In the genomic region with DNA sequence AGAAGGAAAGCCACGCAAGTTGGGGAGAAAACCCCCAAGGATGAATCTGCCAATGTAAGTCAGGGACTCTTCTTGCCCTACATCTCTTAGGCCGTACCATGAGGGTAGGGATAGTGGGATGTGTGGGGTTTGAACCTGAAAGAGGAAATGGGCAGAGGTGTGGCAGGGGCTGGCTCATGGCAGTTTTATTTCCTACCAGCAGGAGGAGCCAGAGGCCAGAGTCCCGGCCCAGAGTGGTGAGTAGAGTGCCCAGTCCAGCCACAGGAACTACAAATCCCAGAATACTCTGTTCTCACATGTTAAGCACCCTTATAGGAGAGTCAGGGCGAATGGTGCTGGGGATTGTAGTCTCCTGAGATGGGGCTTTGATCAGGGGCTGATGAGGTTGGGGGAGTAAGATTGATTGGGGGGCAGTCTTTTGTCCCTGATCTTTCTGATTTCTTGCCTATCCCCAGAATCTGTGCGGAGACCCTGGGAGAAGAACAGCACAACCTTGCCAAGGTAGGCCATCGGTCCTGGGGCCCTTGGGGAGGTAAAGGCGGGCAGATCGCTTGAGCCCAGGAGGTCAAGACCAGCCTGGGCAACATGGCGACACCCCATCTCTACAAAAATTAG, we compare ENCODE assay signal across 8 cellular contexts. TPM values are rescaled to one million over a fixed set of nuclear protein-coding genes. Genes with fewer than 3 reads are reported as not detected.
DNase-seq lines count a peak whose midpoint lies in the region; ATAC-seq, FAIRE-seq and TF ChIP-seq lines count a peak whose summit lies in the region.

No MANE protein-coding gene starts in this region.

- ATAC-seq in GM21360 (IDR thresholded peaks at IDR 0.05; ENCODE audit: unreplicated experiment): peak; percentile 73
- peak; percentile 98 for ATAC-seq in stimulated activated effector memory CD8-positive, alpha-beta T cell treated with anti-CD3 and anti-CD28 coated beads, Interleukin-12 subunit alpha, Interleukin-12 subunit beta, amount 100 ng/mL, for 72 hours

- TF ChIP-seq POLR2A in endothelial cell of umbilical vein (IDR thresholded peaks at IDR 0.05; ENCODE audit: low read depth, low read length): peak; percentile 46

- H3K79me2 ChIP-seq in OCI-LY7 (ENCODE audit: insufficient read depth, low read depth, low read length): no peaks in the 10 kb centered on the region
- peaks cover 1% of the 10 kb centered on the region for H3K79me2 ChIP-seq in endothelial cell of umbilical vein (ENCODE audit: control insufficient read depth, insufficient read depth, low read length)

- peaks cover 5 to 73% (median 9%) of the 10 kb centered on the region in 3 donors for H3K36me3 Mint-ChIP-seq in CD8-positive, alpha-beta memory T cell
- peaks cover 100% of the 10 kb centered on the region for H3K36me3 Mint-ChIP-seq in stimulated activated effector memory CD8-positive, alpha-beta T cell treated with anti-CD3 and anti-CD28 coated beads, Interleukin-12 subunit alpha, Interleukin-12 subunit beta, amount 100 ng/mL, for 72 hours

- H3K4me3 Mint-ChIP-seq in CD8-positive, alpha-beta memory T cell: peak overlapping the region in 1 of 7 donors; percentile 10
- H3K4me3 Mint-ChIP-seq in stimulated activated effector memory CD8-positive, alpha-beta T cell treated with anti-CD3 and anti-CD28 coated beads, Interleukin-12 subunit alpha, Interleukin-12 subunit beta, amount 100 ng/mL, for 72 hours: no peak overlapping the region

- H3K27me3 Mint-ChIP-seq in CD8-positive, alpha-beta memory T cell: no peaks in the 10 kb centered on the region

- FAIRE-seq in endothelial cell of umbilical vein (lab: Jason Lieb, UNC): peak; percentile 93

- H3K27me3 ChIP-seq in CD8-positive, alpha-beta memory T cell (ENCODE audit: insufficient read depth, low read length, poor library complexity, severe bottlenecking): no peaks in the 10 kb centered on the region
- no peaks in the 10 kb centered on the region for H3K27me3 ChIP-seq in endothelial cell of umbilical vein (ENCODE audit: control insufficient read depth in 2 of 2, insufficient read depth in 2 of 2, low read length in 2 of 2)

- no peaks in the 10 kb centered on the region for H4K20me1 ChIP-seq in OCI-LY7 (ENCODE audit: insufficient read depth, low read length)
- H4K20me1 ChIP-seq in endothelial cell of umbilical vein (replicated peaks; ENCODE audit: control insufficient read depth, extremely low read depth, insufficient read depth, low read length): no peaks in the 10 kb centered on the region

- H3K36me3 ChIP-seq in CD8-positive, alpha-beta memory T cell (ENCODE audit: insufficient read depth, low read length): peaks cover 16% of the 10 kb centered on the region
- H3K36me3 ChIP-seq in OCI-LY7 (ENCODE audit: insufficient read depth, low read length) (peaks cover 38% of the 10 kb centered on the region; the same call in 1 of the 2 replicates), endothelial cell of umbilical vein (ENCODE audit: control insufficient read depth in 2 of 2, extremely low read depth in 1 of 2, insufficient read depth in 2 of 2, low read length in 2 of 2) (peaks cover 12 to 33% of the 10 kb centered on the region in 2 experiments)

- H3K9me3 ChIP-seq in CD8-positive, alpha-beta memory T cell (ENCODE audit: low read length): no peaks in the 10 kb centered on the region
- H3K9me3 ChIP-seq in OCI-LY7 (ENCODE audit: low read length) (no peaks in the 10 kb centered on the region), endothelial cell of umbilical vein (replicated peaks; ENCODE audit: control insufficient read depth, insufficient read depth, low read length) (no peaks in the 10 kb centered on the region)

- H3K4me1 ChIP-seq in CD8-positive, alpha-beta memory T cell (ENCODE audit: insufficient read depth, low read length): peaks cover 4% of the 10 kb centered on the region
- H3K4me1 ChIP-seq in OCI-LY7 (ENCODE audit: insufficient read depth, low read length, poor library complexity, severe bottlenecking) (peaks cover 4% of the 10 kb centered on the region), endothelial cell of umbilical vein (ENCODE audit: control insufficient read depth, extremely low read depth, insufficient read depth, low read length) (no peaks in the 10 kb centered on the region)

- dilution Hi-C loops in endothelial cell of umbilical vein (cut with MboI; ENCODE audit: extremely low pct_ligation_motif_present, low sequenced_read_pairs): no loop called here

- H3K9ac ChIP-seq in endothelial cell of umbilical vein (replicated peaks; ENCODE audit: extremely low read depth, insufficient read depth, low read length): no peak overlapping the region

- BruUV-seq in OCI-LY7 (replicated peaks; lab: Mats Ljungman, UMichigan): no TSS peak
- BruUV-seq in endothelial cell of umbilical vein (replicated peaks; lab: Mats Ljungman, UMichigan): no TSS peak

- H3K4me2 ChIP-seq in OCI-LY7 (ENCODE audit: low read length) (no peak overlapping the region), endothelial cell of umbilical vein (ENCODE audit: insufficient read depth, low read length) (no peak overlapping the region)

- POLR2A ChIA-PET in CD8-positive, alpha-beta memory T cell (lab: Charles Lee): no interaction called here
- POLR2A ChIA-PET in OCI-LY7 (lab: Charles Lee) (no interaction called here), endothelial cell of umbilical vein (lab: Charles Lee) (no interaction called here)

- H3K4me3 ChIP-seq in CD8-positive, alpha-beta memory T cell (ENCODE audit: low read length): no peak overlapping the region
- H3K4me3 ChIP-seq in OCI-LY7 (ENCODE audit: low read depth, low read length, poor library complexity, severe bottlenecking) (no peak overlapping the region), endothelial cell of umbilical vein (replicated peaks in 1 of 3; ENCODE audit: insufficient read depth in 1 of 3, low read depth in 1 of 3, low read length in 3 of 3) (no peak overlapping the region)

- TF ChIP-seq CTCF in OCI-LY7 (conservative IDR thresholded peaks at IDR 0.05; ENCODE audit: low read length): peak; percentile 98
- peak; percentile 82 to 92 for TF ChIP-seq CTCF in endothelial cell of umbilical vein (IDR thresholded peaks at IDR 0.05; ENCODE audit: extremely low read depth in 1 of 2, insufficient read depth in 1 of 2, low read depth in 1 of 2, low read length in 2 of 2)

- H3K9me1 ChIP-seq in endothelial cell of umbilical vein (replicated peaks; ENCODE audit: control insufficient read depth, extremely low read depth, insufficient read depth, low read length): no peaks in the 10 kb centered on the region

- no peak overlapping the region for H3K27ac ChIP-seq in CD8-positive, alpha-beta memory T cell (ENCODE audit: low read depth, low read length)
- H3K27ac ChIP-seq in OCI-LY7 (ENCODE audit: low read depth, low read length, poor library complexity, severe bottlenecking) (no peak overlapping the region), endothelial cell of umbilical vein (ENCODE audit: insufficient read depth, low read depth, low read length) (no peak overlapping the region)

- DNase-seq in CD8-positive, alpha-beta memory T cell: peak; percentile 50 to 81 (median 77)
- peak; percentile 56 for DNase-seq in KG1 (lab: John Stamatoyannopoulos, UW)
- peak; percentile 90 for DNase-seq in OCI-LY7 (ENCODE audit: low spot score)
- peak; percentile 39 for DNase-seq in activated CD8-positive, alpha-beta memory T cell treated with anti-CD3 and anti-CD28 coated beads, Interleukin-2, amount 50 U/mL, for 24 hours (ENCODE audit: extremely low read depth)
- DNase-seq in endothelial cell of umbilical vein (ENCODE audit: low read depth, low spot score): peak; percentile 86
- DNase-seq in middle frontal gyrus (ENCODE audit: extremely low spot score, low spot score): peak; percentile 62
- DNase-seq in stimulated activated effector memory CD8-positive, alpha-beta T cell treated with anti-CD3 and anti-CD28 coated beads, Interleukin-12 subunit alpha, Interleukin-12 subunit beta, amount 100 ng/mL, for 72 hours (ENCODE audit: low spot score in 2 of 2): peak; percentile 65 to 86

- H3K9me3 Mint-ChIP-seq in CD8-positive, alpha-beta memory T cell: no peaks in the 10 kb centered on the region
- no peaks in the 10 kb centered on the region for H3K9me3 Mint-ChIP-seq in stimulated activated effector memory CD8-positive, alpha-beta T cell treated with anti-CD3 and anti-CD28 coated beads, Interleukin-12 subunit alpha, Interleukin-12 subunit beta, amount 100 ng/mL, for 72 hours

- CTCF ChIA-PET in CD8-positive, alpha-beta memory T cell (lab: Charles Lee): interaction anchor here (0.9 to 1.4 kb wide), 3 partner anchors 18 to 45 kb away, joined by 3 read pairs; no protein-coding TSS in a partner anchor
- CTCF ChIA-PET in OCI-LY7 (lab: Charles Lee; ENCODE audit: unreplicated experiment): no interaction called here
- CTCF ChIA-PET in endothelial cell of umbilical vein (lab: Charles Lee): interaction anchor here (1.3 to 2.9 kb wide), 2 partner anchors 35 to 119 kb away, joined by 6 to 13 read pairs; no protein-coding TSS in a partner anchor

- peaks cover 15 to 20% (median 17%) of the 10 kb centered on the region in 3 donors for H3K4me1 Mint-ChIP-seq in CD8-positive, alpha-beta memory T cell
- H3K4me1 Mint-ChIP-seq in stimulated activated effector memory CD8-positive, alpha-beta T cell treated with anti-CD3 and anti-CD28 coated beads, Interleukin-12 subunit alpha, Interleukin-12 subunit beta, amount 100 ng/mL, for 72 hours: peaks cover 23% of the 10 kb centered on the region

- intact Hi-C loops in OCI-LY7 (cut with micrococcal nuclease; ENCODE audit: unreplicated experiment): loop anchor here (1.0 kb wide), 3 partner anchors 35 to 120 kb away; no protein-coding TSS in a partner anchor
- intact Hi-C loops in endothelial cell of umbilical vein (cut with micrococcal nuclease): loop anchor here (1.0 to 2.0 kb wide), 5 partner anchors 15 to 169 kb away; a partner anchor contains a TSS

- H2AFZ ChIP-seq in OCI-LY7 (ENCODE audit: low read length) (no peak overlapping the region), endothelial cell of umbilical vein (ENCODE audit: low read depth, low read length) (no peak overlapping the region)

- no peaks in the 10 kb centered on the region for H3K9me2 ChIP-seq in OCI-LY7 (ENCODE audit: insufficient read depth, low read length)

- peak overlapping the region; percentile 6 to 87 (median 60) for H3K27ac Mint-ChIP-seq in CD8-positive, alpha-beta memory T cell
- H3K27ac Mint-ChIP-seq in stimulated activated effector memory CD8-positive, alpha-beta T cell treated with anti-CD3 and anti-CD28 coated beads, Interleukin-12 subunit alpha, Interleukin-12 subunit beta, amount 100 ng/mL, for 72 hours: peak overlapping the region; percentile 83

RNA-seq across cellular contexts. Expression of a gene that starts 16.5 kb away (rescaled TPM):
- 100 to 1,000 TPM; 154 to 170 TPM for total RNA-seq in CD8-positive, alpha-beta memory T cell
- polyA plus RNA-seq in CD8-positive, alpha-beta memory T cell: 61.8 TPM
- 37.4 and 62.8 TPM in 2 replicates for total RNA-seq in OCI-LY7 (2014; rRNA removed; shearing (Covaris generic))
- total RNA-seq in OCI-LY7 (2022) (39.6 and 51.6 TPM in 2 replicates), endothelial cell of umbilical vein (154 and 186 TPM in 2 replicates)
- 94.3 and 126 TPM in 2 replicates for polyA plus RNA-seq in endothelial cell of umbilical vein
- 64.2 and 67.9 TPM in 2 replicates for polyA plus RNA-seq in endothelial cell of umbilical vein (2011; cell fraction: cytosol; rRNA removed)
- polyA plus RNA-seq in endothelial cell of umbilical vein (2011; cell fraction: nucleus; rRNA removed): 57.6 and 70.4 TPM in 2 replicates
- polyA plus RNA-seq in endothelial cell of umbilical vein (2012): 74.7 and 84.2 TPM in 2 replicates
- polyA minus RNA-seq in endothelial cell of umbilical vein: 65.0 and 69.3 TPM in 2 replicates
- polyA minus RNA-seq in endothelial cell of umbilical vein (2011; cell fraction: cytosol; rRNA and poly(A)+ RNA removed): 43.9 TPM
- 22.8 and 42.8 TPM in 2 replicates for polyA minus RNA-seq in endothelial cell of umbilical vein (2011; cell fraction: nucleus; rRNA and poly(A)+ RNA removed)

RNA-seq across cellular contexts. Expression of a gene that starts 25.5 kb away (rescaled TPM):
- 1 to 10 TPM; 2.5 to 3.3 TPM for total RNA-seq in CD8-positive, alpha-beta memory T cell
- polyA plus RNA-seq in CD8-positive, alpha-beta memory T cell: 4.6 TPM
- total RNA-seq in OCI-LY7 (2014; rRNA removed; shearing (Covaris generic)): 1.4 and 1.6 TPM in 2 replicates
- 2.8 and 2.9 TPM in 2 replicates for total RNA-seq in OCI-LY7 (2022)
- 0.40 and 0.81 TPM in 2 replicates for total RNA-seq in endothelial cell of umbilical vein
- polyA plus RNA-seq in endothelial cell of umbilical vein: 0.48 and 0.59 TPM in 2 replicates
- polyA plus RNA-seq in endothelial cell of umbilical vein (2011; cell fraction: cytosol; rRNA removed): 0.44 and 0.71 TPM in 2 replicates
- 0.43 and 0.50 TPM in 2 replicates for polyA plus RNA-seq in endothelial cell of umbilical vein (2011; cell fraction: nucleus; rRNA removed)
- polyA plus RNA-seq in endothelial cell of umbilical vein (2012): 2.4 and 2.7 TPM in 2 replicates
- polyA minus RNA-seq in endothelial cell of umbilical vein: 0.93 TPM in 1 of 2 replicates, not detected in the other
- not detected for polyA minus RNA-seq in endothelial cell of umbilical vein (2011; cell fraction: cytosol; rRNA and poly(A)+ RNA removed)
- not detected in 2 replicates for polyA minus RNA-seq in endothelial cell of umbilical vein (2011; cell fraction: nucleus; rRNA and poly(A)+ RNA removed)

RNA-seq across cellular contexts. Expression of a gene that starts 26.9 kb away (rescaled TPM):
- 1 to 10 TPM; 2.7 to 3.7 TPM for total RNA-seq in CD8-positive, alpha-beta memory T cell
- 0.71 TPM for polyA plus RNA-seq in CD8-positive, alpha-beta memory T cell
- 1.5 and 8.6 TPM in 2 replicates for total RNA-seq in OCI-LY7 (2014; rRNA removed; shearing (Covaris generic))
- 7.6 and 9.1 TPM in 2 replicates for total RNA-seq in OCI-LY7 (2022)
- total RNA-seq in endothelial cell of umbilical vein: 12.0 and 12.9 TPM in 2 replicates
- 21.0 and 22.5 TPM in 2 replicates for polyA plus RNA-seq in endothelial cell of umbilical vein
- 10.5 and 13.6 TPM in 2 replicates for polyA plus RNA-seq in endothelial cell of umbilical vein (2011; cell fraction: cytosol; rRNA removed)
- 6.2 and 6.8 TPM in 2 replicates for polyA plus RNA-seq in endothelial cell of umbilical vein (2011; cell fraction: nucleus; rRNA removed)
- polyA plus RNA-seq in endothelial cell of umbilical vein (2012): 13.1 and 21.4 TPM in 2 replicates
- polyA minus RNA-seq in endothelial cell of umbilical vein: 6.5 and 11.9 TPM in 2 replicates
- 3.3 TPM for polyA minus RNA-seq in endothelial cell of umbilical vein (2011; cell fraction: cytosol; rRNA and poly(A)+ RNA removed)
- 1.8 and 7.0 TPM in 2 replicates for polyA minus RNA-seq in endothelial cell of umbilical vein (2011; cell fraction: nucleus; rRNA and poly(A)+ RNA removed)

RNA-seq across cellular contexts. Expression of a gene that starts 56.0 kb away (rescaled TPM):
- 10 to 100 TPM; 21.6 to 22.1 TPM for total RNA-seq in CD8-positive, alpha-beta memory T cell
- polyA plus RNA-seq in CD8-positive, alpha-beta memory T cell: 48.2 TPM
- 1.2 and 2.3 TPM in 2 replicates for total RNA-seq in OCI-LY7 (2014; rRNA removed; shearing (Covaris generic))
- total RNA-seq in OCI-LY7 (2022): 2.1 and 2.4 TPM in 2 replicates
- 2.0 and 23.0 TPM in 2 replicates for total RNA-seq in endothelial cell of umbilical vein
- polyA plus RNA-seq in endothelial cell of umbilical vein: 9.8 and 10.7 TPM in 2 replicates
- polyA plus RNA-seq in endothelial cell of umbilical vein (2011; cell fraction: cytosol; rRNA removed): 4.8 and 16.0 TPM in 2 replicates
- polyA plus RNA-seq in endothelial cell of umbilical vein (2011; cell fraction: nucleus; rRNA removed): 128 and 173 TPM in 2 replicates
- 6.2 and 6.4 TPM in 2 replicates for polyA plus RNA-seq in endothelial cell of umbilical vein (2012)
- 21.5 and 27.3 TPM in 2 replicates for polyA minus RNA-seq in endothelial cell of umbilical vein
- polyA minus RNA-seq in endothelial cell of umbilical vein (2011; cell fraction: cytosol; rRNA and poly(A)+ RNA removed): 7.1 TPM
- 89.3 and 169 TPM in 2 replicates for polyA minus RNA-seq in endothelial cell of umbilical vein (2011; cell fraction: nucleus; rRNA and poly(A)+ RNA removed)

Comparison
In these comparisons a context has a peak if more than half of its experiments do, and no peak if none do; other contexts are left out.
1. DNase-seq: peak in every context shown above with its lines; median percentile 90 in OCI-LY7; 86 in endothelial cell of umbilical vein; 77 in CD8-positive, alpha-beta memory T cell; 76 in stimulated activated effector memory CD8-positive, alpha-beta T cell treated with anti-CD3 and anti-CD28 coated beads, Interleukin-12 subunit alpha, Interleukin-12 subunit beta, amount 100 ng/mL, for 72 hours; 62 in middle frontal gyrus; 56 in KG1; 39 in activated CD8-positive, alpha-beta memory T cell treated with anti-CD3 and anti-CD28 coated beads, Interleukin-2, amount 50 U/mL, for 24 hours.